8 cellular contexts compared by ENCODE assay signal in genomic region chr16:55508941-55509920, GRCh38. TPM values are rescaled to one million over a fixed set of nuclear protein-coding genes. Genes with fewer than 3 reads are reported as not detected.
DNase-seq lines count a peak whose midpoint lies in the region; ATAC-seq, FAIRE-seq and TF ChIP-seq lines count a peak whose summit lies in the region.

Gene LPCAT2, plus strand, starts transcription at chr16:55509072. Its CDS starts 110 bp downstream, at chr16:55509182.

- no peak for TF ChIP-seq CTCF in HL-60 (IDR thresholded peaks at IDR 0.05; ENCODE audit: insufficient read depth, low read length)
- no peak for TF ChIP-seq CTCF in gastrocnemius medialis (IDR thresholded peaks at IDR 0.05 in 4 of 5, conservative IDR thresholded peaks at IDR 0.05 in 1 of 5)

- ATAC-seq in gastrocnemius medialis (peak; percentile 76 to 79), GM21737 (IDR thresholded peaks at IDR 0.05; ENCODE audit: unreplicated experiment) (no peak)

- peaks cover 0 to 6% (median 6%) of the 10 kb centered on the region in 3 donors for H3K36me3 Mint-ChIP-seq in immature natural killer cell

- no peaks in the 10 kb centered on the region for H3K9me3 ChIP-seq in gastrocnemius medialis

- H3K27ac ChIP-seq in HL-60 (replicated peaks) (peak within 1 kb of the TSS; percentile 91), gastrocnemius medialis (peak within 1 kb of the TSS; percentile 67 to 75 (median 70))

- no peak for FAIRE-seq in GM12892 (lab: Jason Lieb, UNC)

- H3K36me3 ChIP-seq in gastrocnemius medialis = peaks cover 0 to 8% of the 10 kb centered on the region in 2 donors

- H3K4me1 Mint-ChIP-seq in immature natural killer cell = peaks cover 10 to 11% of the 10 kb centered on the region in 2 donors

- TF ChIP-seq POLR2A in gastrocnemius medialis (IDR thresholded peaks at IDR 0.05) (peak; percentile 53 to 74), GM12892 (IDR thresholded peaks at IDR 0.05; ENCODE audit: low read depth, low read length) (no peak)

- DNase-seq in DMS 273 (lab: John Stamatoyannopoulos, UW; ENCODE audit: unreplicated experiment) = peak; percentile 95
- peak; percentile 87 to 93 for DNase-seq in HL-60 (ENCODE audit: low read depth in 1 of 2, low spot score in 1 of 2)
- DNase-seq in SK-MEL-5 (ENCODE audit: low read depth, low spot score) = peak; percentile 83
- no peak for DNase-seq in cerebellum (ENCODE audit: low spot score)
- peak in 2 of 3 donors; percentile 6 to 7 for DNase-seq in immature natural killer cell
- peak; percentile 55 to 73 for DNase-seq in gastrocnemius medialis
- DNase-seq in GM12892 (ENCODE audit: insufficient read length) = no peak

- H3K9me3 Mint-ChIP-seq in immature natural killer cell = peaks cover 0 to 15% (median 7%) of the 10 kb centered on the region in 6 donors

- no peaks in the 10 kb centered on the region for H3K4me1 ChIP-seq in gastrocnemius medialis

- H3K4me3 ChIP-seq in HL-60 (replicated peaks; ENCODE audit: insufficient read depth, low read length) = peak within 1 kb of the TSS; percentile 82
- H3K4me3 ChIP-seq in gastrocnemius medialis = peak within 1 kb of the TSS; percentile 61 to 73 (median 66)

- peaks cover 10 to 34% (median 22%) of the 10 kb centered on the region in 3 donors for H3K27me3 Mint-ChIP-seq in immature natural killer cell (ENCODE audit: low read depth in 3 of 3)

- intact Hi-C loops in gastrocnemius medialis (cut with DNase I; ENCODE audit: low total_unique reads) = no loop called here

- no peak within 1 kb of the TSS for H3K27ac Mint-ChIP-seq in immature natural killer cell

- H3K27me3 ChIP-seq in HL-60 (ENCODE audit: insufficient read depth, poor library complexity, severe bottlenecking) = no peaks in the 10 kb centered on the region
- peaks cover 0 to 8% (median 6%) of the 10 kb centered on the region in 3 donors for H3K27me3 ChIP-seq in gastrocnemius medialis

- in situ Hi-C loops in SK-MEL-5 (cut with HindIII; ENCODE audit: low pct_unique_long_range_greater_than_20kb, low sequenced_read_pairs) (no loop called here), gastrocnemius medialis (cut with MboI; ENCODE audit: low sequenced_read_pairs in 4 of 4) (no loop called here)

- peak within 1 kb of the TSS in 4 of 5 donors; percentile 58 to 73 (median 62) for H3K4me3 Mint-ChIP-seq in immature natural killer cell

RNA-seq across cellular contexts. Expression of gene LPCAT2, which starts in this region (rescaled TPM):
- 42.4 and 42.9 TPM in 2 replicates for total RNA-seq in SK-MEL-5 (2014; rRNA removed; shearing (Covaris generic))
- 27.1 and 45.3 TPM in 2 replicates for polyA plus RNA-seq in SK-MEL-5 (2015; cell fraction: cytosol; rRNA removed)
- 45.6 and 54.9 TPM in 2 replicates for polyA plus RNA-seq in SK-MEL-5 (2015; cell fraction: nucleus; rRNA removed)
- total RNA-seq in cerebellum = 13.8 TPM
- polyA plus RNA-seq in immature natural killer cell = 1 to 10 TPM in 2 of 3 donors, under 1 TPM in 1; 0.72 to 3.3 (median 2.6) TPM
- 1 to 10 TPM; 1.2 to 6.7 (median 4.7) TPM for total RNA-seq in gastrocnemius medialis
- not detected for polyA plus RNA-seq in GM12892 (2012; ENCODE audit: missing spikeins)

Comparison
In these comparisons a context has a peak if more than half of its experiments do, and no peak if none do; other contexts are left out.
1. DNase-seq: peak in DMS 273 (single experiment), HL-60 (2 of 2), SK-MEL-5 (single experiment), immature natural killer cell (2 of 3) and gastrocnemius medialis (2 of 2); none in cerebellum (single experiment) and GM12892 (single experiment).